ENCODE assay signal across 8 cellular contexts in genomic region chr12:103966736-103967135, GRCh38. TPM values are rescaled to one million over a fixed set of nuclear protein-coding genes. Genes with fewer than 3 reads are reported as not detected.
DNase-seq lines count a peak whose midpoint lies in the region; ATAC-seq and TF ChIP-seq lines count a peak whose summit lies in the region.
"Had no signal": no experiment of that assay in that cellular context is flagged by ENCODE, and none has a peak within 500 bp of the region (broad histone marks: within the 10 kb centered on the region; RNA-seq: fewer than 3 reads in every experiment).

No MANE protein-coding gene starts in this region.

- H3K27ac Mint-ChIP-seq in activated naive CD4-positive, alpha-beta T cell treated with anti-CD3 and anti-CD28 coated beads, Interleukin-2, amount 50 U/mL, for 72 hours: peak overlapping the region; percentile 95 to 98

- no peak for TF ChIP-seq EP300 in stomach (IDR thresholded peaks at IDR 0.05)

- H3K9me3 ChIP-seq in iPS-18a (ENCODE audit: control insufficient read depth, low read depth, low read length) (no peaks in the 10 kb centered on the region), stomach (no peaks in the 10 kb centered on the region), mucosa of descending colon (no peaks in the 10 kb centered on the region)

- H3K36me3 Mint-ChIP-seq in activated naive CD4-positive, alpha-beta T cell treated with anti-CD3 and anti-CD28 coated beads, Interleukin-2, amount 50 U/mL, for 72 hours: peaks cover 34 to 39% of the 10 kb centered on the region in 2 donors

- WGBS in stomach, 5 donors: 3 to 28% (median 18%) methylated on average over 1 of the region's 1 CpG

- DNase-seq in HL-60 (ENCODE audit: low read depth in 1 of 2, low spot score in 1 of 2): no peak
- no peak for DNase-seq in activated naive CD4-positive, alpha-beta T cell treated with anti-CD3 and anti-CD28 coated beads, Interleukin-2, amount 50 U/mL, for 72 hours (ENCODE audit: low spot score in 2 of 2)
- DNase-seq in stomach: no peak
- DNase-seq in mucosa of descending colon: no peak
- DNase-seq: cerebellar nuclear complex had no signal

- peaks cover 16% of the 10 kb centered on the region for H3K4me1 ChIP-seq in iPS-18a (ENCODE audit: control insufficient read depth, low read depth, low read length)
- H3K4me1 ChIP-seq in stomach: peaks cover 37 to 78% (median 68%) of the 10 kb centered on the region in 4 donors
- H3K4me1 ChIP-seq in mucosa of descending colon (ENCODE audit: low read depth): peaks cover 8% of the 10 kb centered on the region

- H3K4me3 ChIP-seq in HL-60 (replicated peaks; ENCODE audit: insufficient read depth, low read length) (peak overlapping the region; percentile 87), iPS-18a (ENCODE audit: low read length) (peak overlapping the region; percentile 95), stomach (peak overlapping the region; percentile 83 to 97 (median 91)), mucosa of descending colon (no peak overlapping the region)

- intact Hi-C loops in stomach (cut with DNase I; ENCODE audit: low total_unique reads): no loop called here
- intact Hi-C loops in mucosa of descending colon (cut with DNase I, micrococcal nuclease): no loop called here

- H3K36me3 ChIP-seq in iPS-18a (ENCODE audit: control insufficient read depth, low read depth, low read length): peaks cover 18% of the 10 kb centered on the region
- no peaks in the 10 kb centered on the region for H3K36me3 ChIP-seq in stomach
- no peaks in the 10 kb centered on the region for H3K36me3 ChIP-seq in mucosa of descending colon (ENCODE audit: low read depth)

- TF ChIP-seq CTCF in HL-60 (IDR thresholded peaks at IDR 0.05; ENCODE audit: insufficient read depth, low read length) (no peak), stomach (IDR thresholded peaks at IDR 0.05) (no peak), mucosa of descending colon (IDR thresholded peaks at IDR 0.05) (no peak)

- H3K9me3 Mint-ChIP-seq in activated naive CD4-positive, alpha-beta T cell treated with anti-CD3 and anti-CD28 coated beads, Interleukin-2, amount 50 U/mL, for 72 hours: no peaks in the 10 kb centered on the region

- peak overlapping the region; percentile 93 for H3K27ac ChIP-seq in HL-60 (replicated peaks)
- peak overlapping the region; percentile 81 for H3K27ac ChIP-seq in iPS-18a (ENCODE audit: low read length)
- peak overlapping the region in 4 of 5 donors; percentile 96 to 98 (median 98) for H3K27ac ChIP-seq in stomach

- peak overlapping the region; percentile 98 for H3K9ac ChIP-seq in iPS-18a (ENCODE audit: low read length)

- TF ChIP-seq POLR2A in stomach (IDR thresholded peaks at IDR 0.05): no peak

- H3K27me3 ChIP-seq in HL-60 (ENCODE audit: insufficient read depth, poor library complexity, severe bottlenecking): no peaks in the 10 kb centered on the region
- no peaks in the 10 kb centered on the region for H3K27me3 ChIP-seq in iPS-18a (ENCODE audit: control insufficient read depth, insufficient read depth, low read length)
- H3K27me3 ChIP-seq in stomach: no peaks in the 10 kb centered on the region

- no peak for ATAC-seq in activated naive CD4-positive, alpha-beta T cell treated with anti-CD3 and anti-CD28 coated beads, Interleukin-2, amount 50 U/mL, for 72 hours
- ATAC-seq in HG02870 (IDR thresholded peaks at IDR 0.05; ENCODE audit: unreplicated experiment) (no peak), mucosa of descending colon (no peak), GM18867 (IDR thresholded peaks at IDR 0.05; ENCODE audit: unreplicated experiment) (no peak)

RNA-seq across cellular contexts. Expression of gene TDG, which starts 1.1 kb away (rescaled TPM):
- 10 to 100 TPM; 34.4 to 48.5 TPM for total RNA-seq in activated naive CD4-positive, alpha-beta T cell treated with anti-CD3 and anti-CD28 coated beads, Interleukin-2, amount 50 U/mL, for 72 hours
- total RNA-seq in stomach (10 to 100 TPM; 17.4 to 44.1 (median 19.8) TPM), mucosa of descending colon (10 to 100 TPM; 23.5 to 29.2 (median 27.7) TPM)
- 10 to 100 TPM in 1 of 3 donors, 1 to 10 TPM in 2; 9.2 to 10.2 (median 9.5) TPM for polyA plus RNA-seq in stomach

RNA-seq across cellular contexts. Expression of gene HSP90B1, which starts 36.5 kb away (rescaled TPM):
- total RNA-seq in activated naive CD4-positive, alpha-beta T cell treated with anti-CD3 and anti-CD28 coated beads, Interleukin-2, amount 50 U/mL, for 72 hours: 100 to 1,000 TPM; 285 to 376 TPM
- 100 to 1,000 TPM; 301 to 515 (median 395) TPM for total RNA-seq in stomach
- polyA plus RNA-seq in stomach: 100 to 1,000 TPM in 2 of 3 donors, 10 to 100 TPM in 1; 72.6 to 240 (median 216) TPM
- total RNA-seq in mucosa of descending colon: 100 to 1,000 TPM; 423 to 471 (median 461) TPM
